ENCODE assay signal across 1 cellular context in the genomic region with DNA sequence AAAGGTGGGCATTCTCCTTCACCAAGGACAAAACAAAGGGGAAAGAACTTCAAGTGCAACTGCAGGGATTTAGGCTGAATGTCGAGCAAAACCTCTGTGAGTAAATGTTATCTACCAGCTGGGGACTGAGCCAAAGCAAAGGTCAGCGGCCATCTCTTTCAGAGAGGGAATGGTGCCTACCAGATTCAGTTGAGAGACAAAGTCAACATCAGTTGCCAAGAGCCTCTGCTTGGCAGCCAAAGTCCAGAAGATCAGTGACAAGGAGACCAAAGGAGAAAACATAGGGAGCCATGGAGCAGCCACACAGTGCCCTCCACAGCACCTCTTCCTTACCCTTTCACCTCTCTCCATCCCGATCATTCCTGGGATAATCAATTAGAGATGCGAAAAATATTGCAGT.
TF ChIP-seq lines count a peak whose summit lies in the region.

No MANE protein-coding gene starts in this region.

TF ChIP-seq in HepG2, 621 proteins besides CTCF, POLR2A, EP300 and RAD21 (continued from another document and continues in another):
- no peak for TF ChIP-seq MYC (CRISPR knock-in tag; IDR thresholded peaks at IDR 0.05; ENCODE audit: borderline replicate concordance)
- TF ChIP-seq ARNT (IDR thresholded peaks at IDR 0.05), result no peak
- TF ChIP-seq YY1 (IDR thresholded peaks at IDR 0.05; ENCODE audit: insufficient read depth, insufficient replicate concordance, low read depth, low read length), result peak; percentile 65
- no peak for TF ChIP-seq MIER3 (CRISPR knock-in tag; IDR thresholded peaks at IDR 0.05; ENCODE audit: borderline replicate concordance)
- TF ChIP-seq, protein P1, sequence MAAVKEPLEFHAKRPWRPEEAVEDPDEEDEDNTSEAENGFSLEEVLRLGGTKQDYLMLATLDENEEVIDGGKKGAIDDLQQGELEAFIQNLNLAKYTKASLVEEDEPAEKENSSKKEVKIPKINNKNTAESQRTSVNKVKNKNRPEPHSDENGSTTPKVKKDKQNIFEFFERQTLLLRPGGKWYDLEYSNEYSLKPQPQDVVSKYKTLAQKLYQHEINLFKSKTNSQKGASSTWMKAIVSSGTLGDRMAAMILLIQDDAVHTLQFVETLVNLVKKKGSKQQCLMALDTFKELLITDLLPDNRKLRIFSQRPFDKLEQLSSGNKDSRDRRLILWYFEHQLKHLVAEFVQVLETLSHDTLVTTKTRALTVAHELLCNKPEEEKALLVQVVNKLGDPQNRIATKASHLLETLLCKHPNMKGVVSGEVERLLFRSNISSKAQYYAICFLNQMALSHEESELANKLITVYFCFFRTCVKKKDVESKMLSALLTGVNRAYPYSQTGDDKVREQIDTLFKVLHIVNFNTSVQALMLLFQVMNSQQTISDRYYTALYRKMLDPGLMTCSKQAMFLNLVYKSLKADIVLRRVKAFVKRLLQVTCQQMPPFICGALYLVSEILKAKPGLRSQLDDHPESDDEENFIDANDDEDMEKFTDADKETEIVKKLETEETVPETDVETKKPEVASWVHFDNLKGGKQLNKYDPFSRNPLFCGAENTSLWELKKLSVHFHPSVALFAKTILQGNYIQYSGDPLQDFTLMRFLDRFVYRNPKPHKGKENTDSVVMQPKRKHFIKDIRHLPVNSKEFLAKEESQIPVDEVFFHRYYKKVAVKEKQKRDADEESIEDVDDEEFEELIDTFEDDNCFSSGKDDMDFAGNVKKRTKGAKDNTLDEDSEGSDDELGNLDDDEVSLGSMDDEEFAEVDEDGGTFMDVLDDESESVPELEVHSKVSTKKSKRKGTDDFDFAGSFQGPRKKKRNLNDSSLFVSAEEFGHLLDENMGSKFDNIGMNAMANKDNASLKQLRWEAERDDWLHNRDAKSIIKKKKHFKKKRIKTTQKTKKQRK (IDR thresholded peaks at IDR 0.05; ENCODE audit: low read length), result no peak
- TF ChIP-seq ZNF598 (CRISPR knock-in tag; IDR thresholded peaks at IDR 0.05; ENCODE audit: borderline replicate concordance), result no peak
- TF ChIP-seq, protein P2, sequence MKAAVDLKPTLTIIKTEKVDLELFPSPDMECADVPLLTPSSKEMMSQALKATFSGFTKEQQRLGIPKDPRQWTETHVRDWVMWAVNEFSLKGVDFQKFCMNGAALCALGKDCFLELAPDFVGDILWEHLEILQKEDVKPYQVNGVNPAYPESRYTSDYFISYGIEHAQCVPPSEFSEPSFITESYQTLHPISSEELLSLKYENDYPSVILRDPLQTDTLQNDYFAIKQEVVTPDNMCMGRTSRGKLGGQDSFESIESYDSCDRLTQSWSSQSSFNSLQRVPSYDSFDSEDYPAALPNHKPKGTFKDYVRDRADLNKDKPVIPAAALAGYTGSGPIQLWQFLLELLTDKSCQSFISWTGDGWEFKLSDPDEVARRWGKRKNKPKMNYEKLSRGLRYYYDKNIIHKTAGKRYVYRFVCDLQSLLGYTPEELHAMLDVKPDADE (CRISPR knock-in tag; IDR thresholded peaks at IDR 0.05), result no peak
- TF ChIP-seq, protein P3, sequence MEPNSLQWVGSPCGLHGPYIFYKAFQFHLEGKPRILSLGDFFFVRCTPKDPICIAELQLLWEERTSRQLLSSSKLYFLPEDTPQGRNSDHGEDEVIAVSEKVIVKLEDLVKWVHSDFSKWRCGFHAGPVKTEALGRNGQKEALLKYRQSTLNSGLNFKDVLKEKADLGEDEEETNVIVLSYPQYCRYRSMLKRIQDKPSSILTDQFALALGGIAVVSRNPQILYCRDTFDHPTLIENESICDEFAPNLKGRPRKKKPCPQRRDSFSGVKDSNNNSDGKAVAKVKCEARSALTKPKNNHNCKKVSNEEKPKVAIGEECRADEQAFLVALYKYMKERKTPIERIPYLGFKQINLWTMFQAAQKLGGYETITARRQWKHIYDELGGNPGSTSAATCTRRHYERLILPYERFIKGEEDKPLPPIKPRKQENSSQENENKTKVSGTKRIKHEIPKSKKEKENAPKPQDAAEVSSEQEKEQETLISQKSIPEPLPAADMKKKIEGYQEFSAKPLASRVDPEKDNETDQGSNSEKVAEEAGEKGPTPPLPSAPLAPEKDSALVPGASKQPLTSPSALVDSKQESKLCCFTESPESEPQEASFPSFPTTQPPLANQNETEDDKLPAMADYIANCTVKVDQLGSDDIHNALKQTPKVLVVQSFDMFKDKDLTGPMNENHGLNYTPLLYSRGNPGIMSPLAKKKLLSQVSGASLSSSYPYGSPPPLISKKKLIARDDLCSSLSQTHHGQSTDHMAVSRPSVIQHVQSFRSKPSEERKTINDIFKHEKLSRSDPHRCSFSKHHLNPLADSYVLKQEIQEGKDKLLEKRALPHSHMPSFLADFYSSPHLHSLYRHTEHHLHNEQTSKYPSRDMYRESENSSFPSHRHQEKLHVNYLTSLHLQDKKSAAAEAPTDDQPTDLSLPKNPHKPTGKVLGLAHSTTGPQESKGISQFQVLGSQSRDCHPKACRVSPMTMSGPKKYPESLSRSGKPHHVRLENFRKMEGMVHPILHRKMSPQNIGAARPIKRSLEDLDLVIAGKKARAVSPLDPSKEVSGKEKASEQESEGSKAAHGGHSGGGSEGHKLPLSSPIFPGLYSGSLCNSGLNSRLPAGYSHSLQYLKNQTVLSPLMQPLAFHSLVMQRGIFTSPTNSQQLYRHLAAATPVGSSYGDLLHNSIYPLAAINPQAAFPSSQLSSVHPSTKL (CRISPR knock-in tag; IDR thresholded peaks at IDR 0.05), result peak; percentile 84
- TF ChIP-seq ZNF501 (CRISPR knock-in tag; IDR thresholded peaks at IDR 0.05), result 0 out of 2 replicates have a peak, but pooled peaks have one; percentile 10
- TF ChIP-seq NFATC3 (CRISPR knock-in tag; IDR thresholded peaks at IDR 0.05), result no peak
- TF ChIP-seq SUZ12 (IDR thresholded peaks at IDR 0.05; ENCODE audit: low read depth, low read length), result no peak
- TF ChIP-seq, protein P4, sequence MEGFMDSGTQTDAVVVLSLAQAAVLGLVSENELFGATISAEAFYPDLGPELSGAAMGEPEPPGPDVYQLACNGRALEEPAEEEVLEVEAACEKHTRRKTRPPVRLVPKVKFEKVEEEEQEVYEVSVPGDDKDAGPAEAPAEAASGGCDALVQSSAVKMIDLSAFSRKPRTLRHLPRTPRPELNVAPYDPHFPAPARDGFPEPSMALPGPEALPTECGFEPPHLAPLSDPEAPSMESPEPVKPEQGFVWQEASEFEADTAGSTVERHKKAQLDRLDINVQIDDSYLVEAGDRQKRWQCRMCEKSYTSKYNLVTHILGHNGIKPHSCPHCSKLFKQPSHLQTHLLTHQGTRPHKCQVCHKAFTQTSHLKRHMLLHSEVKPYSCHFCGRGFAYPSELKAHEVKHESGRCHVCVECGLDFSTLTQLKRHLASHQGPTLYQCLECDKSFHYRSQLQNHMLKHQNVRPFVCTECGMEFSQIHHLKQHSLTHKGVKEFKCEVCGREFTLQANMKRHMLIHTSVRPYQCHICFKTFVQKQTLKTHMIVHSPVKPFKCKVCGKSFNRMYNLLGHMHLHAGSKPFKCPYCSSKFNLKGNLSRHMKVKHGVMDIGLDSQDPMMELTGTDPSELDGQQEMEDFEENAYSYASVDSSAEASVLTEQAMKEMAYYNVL (CRISPR knock-in tag; IDR thresholded peaks at IDR 0.05; ENCODE audit: borderline replicate concordance), result peak; percentile 46; the same call in 1 of the 2 replicates
- no peak for TF ChIP-seq ZNF496 (CRISPR knock-in tag; IDR thresholded peaks at IDR 0.05; ENCODE audit: insufficient replicate concordance)
- no peak for TF ChIP-seq ARID2 (CRISPR knock-in tag; IDR thresholded peaks at IDR 0.05; ENCODE audit: borderline replicate concordance)
- TF ChIP-seq ZNF451 (CRISPR knock-in tag; IDR thresholded peaks at IDR 0.05), result no peak
- TF ChIP-seq, protein P5, sequence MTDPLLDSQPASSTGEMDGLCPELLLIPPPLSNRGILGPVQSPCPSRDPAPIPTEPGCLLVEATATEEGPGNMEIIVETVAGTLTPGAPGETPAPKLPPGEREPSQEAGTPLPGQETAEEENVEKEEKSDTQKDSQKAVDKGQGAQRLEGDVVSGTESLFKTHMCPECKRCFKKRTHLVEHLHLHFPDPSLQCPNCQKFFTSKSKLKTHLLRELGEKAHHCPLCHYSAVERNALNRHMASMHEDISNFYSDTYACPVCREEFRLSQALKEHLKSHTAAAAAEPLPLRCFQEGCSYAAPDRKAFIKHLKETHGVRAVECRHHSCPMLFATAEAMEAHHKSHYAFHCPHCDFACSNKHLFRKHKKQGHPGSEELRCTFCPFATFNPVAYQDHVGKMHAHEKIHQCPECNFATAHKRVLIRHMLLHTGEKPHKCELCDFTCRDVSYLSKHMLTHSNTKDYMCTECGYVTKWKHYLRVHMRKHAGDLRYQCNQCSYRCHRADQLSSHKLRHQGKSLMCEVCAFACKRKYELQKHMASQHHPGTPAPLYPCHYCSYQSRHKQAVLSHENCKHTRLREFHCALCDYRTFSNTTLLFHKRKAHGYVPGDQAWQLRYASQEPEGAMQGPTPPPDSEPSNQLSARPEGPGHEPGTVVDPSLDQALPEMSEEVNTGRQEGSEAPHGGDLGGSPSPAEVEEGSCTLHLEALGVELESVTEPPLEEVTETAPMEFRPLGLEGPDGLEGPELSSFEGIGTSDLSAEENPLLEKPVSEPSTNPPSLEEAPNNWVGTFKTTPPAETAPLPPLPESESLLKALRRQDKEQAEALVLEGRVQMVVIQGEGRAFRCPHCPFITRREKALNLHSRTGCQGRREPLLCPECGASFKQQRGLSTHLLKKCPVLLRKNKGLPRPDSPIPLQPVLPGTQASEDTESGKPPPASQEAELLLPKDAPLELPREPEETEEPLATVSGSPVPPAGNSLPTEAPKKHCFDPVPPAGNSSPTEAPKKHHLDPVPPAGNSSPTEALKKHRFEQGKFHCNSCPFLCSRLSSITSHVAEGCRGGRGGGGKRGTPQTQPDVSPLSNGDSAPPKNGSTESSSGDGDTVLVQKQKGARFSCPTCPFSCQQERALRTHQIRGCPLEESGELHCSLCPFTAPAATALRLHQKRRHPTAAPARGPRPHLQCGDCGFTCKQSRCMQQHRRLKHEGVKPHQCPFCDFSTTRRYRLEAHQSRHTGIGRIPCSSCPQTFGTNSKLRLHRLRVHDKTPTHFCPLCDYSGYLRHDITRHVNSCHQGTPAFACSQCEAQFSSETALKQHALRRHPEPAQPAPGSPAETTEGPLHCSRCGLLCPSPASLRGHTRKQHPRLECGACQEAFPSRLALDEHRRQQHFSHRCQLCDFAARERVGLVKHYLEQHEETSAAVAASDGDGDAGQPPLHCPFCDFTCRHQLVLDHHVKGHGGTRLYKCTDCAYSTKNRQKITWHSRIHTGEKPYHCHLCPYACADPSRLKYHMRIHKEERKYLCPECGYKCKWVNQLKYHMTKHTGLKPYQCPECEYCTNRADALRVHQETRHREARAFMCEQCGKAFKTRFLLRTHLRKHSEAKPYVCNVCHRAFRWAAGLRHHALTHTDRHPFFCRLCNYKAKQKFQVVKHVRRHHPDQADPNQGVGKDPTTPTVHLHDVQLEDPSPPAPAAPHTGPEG (CRISPR knock-in tag; IDR thresholded peaks at IDR 0.05), result no peak
- TF ChIP-seq TCF12 (IDR thresholded peaks at IDR 0.05), result no peak
- 0 out of 2 replicates have a peak, but pooled peaks have one; percentile 54 for TF ChIP-seq TCF12 (CRISPR knock-in tag; IDR thresholded peaks at IDR 0.05)
- TF ChIP-seq, protein P6, sequence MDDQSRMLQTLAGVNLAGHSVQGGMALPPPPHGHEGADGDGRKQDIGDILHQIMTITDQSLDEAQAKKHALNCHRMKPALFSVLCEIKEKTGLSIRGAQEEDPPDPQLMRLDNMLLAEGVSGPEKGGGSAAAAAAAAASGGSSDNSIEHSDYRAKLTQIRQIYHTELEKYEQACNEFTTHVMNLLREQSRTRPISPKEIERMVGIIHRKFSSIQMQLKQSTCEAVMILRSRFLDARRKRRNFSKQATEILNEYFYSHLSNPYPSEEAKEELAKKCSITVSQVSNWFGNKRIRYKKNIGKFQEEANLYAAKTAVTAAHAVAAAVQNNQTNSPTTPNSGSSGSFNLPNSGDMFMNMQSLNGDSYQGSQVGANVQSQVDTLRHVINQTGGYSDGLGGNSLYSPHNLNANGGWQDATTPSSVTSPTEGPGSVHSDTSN (CRISPR knock-in tag; IDR thresholded peaks at IDR 0.05; ENCODE audit: borderline replicate concordance), result no peak
- TF ChIP-seq, protein P7, sequence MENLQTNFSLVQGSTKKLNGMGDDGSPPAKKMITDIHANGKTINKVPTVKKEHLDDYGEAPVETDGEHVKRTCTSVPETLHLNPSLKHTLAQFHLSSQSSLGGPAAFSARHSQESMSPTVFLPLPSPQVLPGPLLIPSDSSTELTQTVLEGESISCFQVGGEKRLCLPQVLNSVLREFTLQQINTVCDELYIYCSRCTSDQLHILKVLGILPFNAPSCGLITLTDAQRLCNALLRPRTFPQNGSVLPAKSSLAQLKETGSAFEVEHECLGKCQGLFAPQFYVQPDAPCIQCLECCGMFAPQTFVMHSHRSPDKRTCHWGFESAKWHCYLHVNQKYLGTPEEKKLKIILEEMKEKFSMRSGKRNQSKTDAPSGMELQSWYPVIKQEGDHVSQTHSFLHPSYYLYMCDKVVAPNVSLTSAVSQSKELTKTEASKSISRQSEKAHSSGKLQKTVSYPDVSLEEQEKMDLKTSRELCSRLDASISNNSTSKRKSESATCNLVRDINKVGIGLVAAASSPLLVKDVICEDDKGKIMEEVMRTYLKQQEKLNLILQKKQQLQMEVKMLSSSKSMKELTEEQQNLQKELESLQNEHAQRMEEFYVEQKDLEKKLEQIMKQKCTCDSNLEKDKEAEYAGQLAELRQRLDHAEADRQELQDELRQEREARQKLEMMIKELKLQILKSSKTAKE (CRISPR knock-in tag; IDR thresholded peaks at IDR 0.05; ENCODE audit: borderline replicate concordance), result no peak
- TF ChIP-seq, protein P8, sequence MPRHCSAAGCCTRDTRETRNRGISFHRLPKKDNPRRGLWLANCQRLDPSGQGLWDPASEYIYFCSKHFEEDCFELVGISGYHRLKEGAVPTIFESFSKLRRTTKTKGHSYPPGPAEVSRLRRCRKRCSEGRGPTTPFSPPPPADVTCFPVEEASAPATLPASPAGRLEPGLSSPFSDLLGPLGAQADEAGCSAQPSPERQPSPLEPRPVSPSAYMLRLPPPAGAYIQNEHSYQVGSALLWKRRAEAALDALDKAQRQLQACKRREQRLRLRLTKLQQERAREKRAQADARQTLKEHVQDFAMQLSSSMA (CRISPR knock-in tag; IDR thresholded peaks at IDR 0.05), result no peak
- no peak for TF ChIP-seq ZNF296 (CRISPR knock-in tag; conservative IDR thresholded peaks at IDR 0.05)
- no peak for TF ChIP-seq SATB2 (CRISPR knock-in tag; IDR thresholded peaks at IDR 0.05)
- TF ChIP-seq HOXA7 (CRISPR knock-in tag; IDR thresholded peaks at IDR 0.05), result no peak
- no peak for TF ChIP-seq SIX1 (CRISPR knock-in tag; IDR thresholded peaks at IDR 0.05; ENCODE audit: borderline replicate concordance)
- TF ChIP-seq KLF12 (CRISPR knock-in tag; IDR thresholded peaks at IDR 0.05; ENCODE audit: borderline replicate concordance), result no peak
- no peak for TF ChIP-seq SETDB1 (CRISPR knock-in tag; IDR thresholded peaks at IDR 0.05; ENCODE audit: borderline replicate concordance)
- no peak for TF ChIP-seq KLF11 (CRISPR knock-in tag; IDR thresholded peaks at IDR 0.05)
- TF ChIP-seq, protein P9, sequence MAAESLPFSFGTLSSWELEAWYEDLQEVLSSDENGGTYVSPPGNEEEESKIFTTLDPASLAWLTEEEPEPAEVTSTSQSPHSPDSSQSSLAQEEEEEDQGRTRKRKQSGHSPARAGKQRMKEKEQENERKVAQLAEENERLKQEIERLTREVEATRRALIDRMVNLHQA (CRISPR knock-in tag; IDR thresholded peaks at IDR 0.05), result no peak
- TF ChIP-seq, protein P10, sequence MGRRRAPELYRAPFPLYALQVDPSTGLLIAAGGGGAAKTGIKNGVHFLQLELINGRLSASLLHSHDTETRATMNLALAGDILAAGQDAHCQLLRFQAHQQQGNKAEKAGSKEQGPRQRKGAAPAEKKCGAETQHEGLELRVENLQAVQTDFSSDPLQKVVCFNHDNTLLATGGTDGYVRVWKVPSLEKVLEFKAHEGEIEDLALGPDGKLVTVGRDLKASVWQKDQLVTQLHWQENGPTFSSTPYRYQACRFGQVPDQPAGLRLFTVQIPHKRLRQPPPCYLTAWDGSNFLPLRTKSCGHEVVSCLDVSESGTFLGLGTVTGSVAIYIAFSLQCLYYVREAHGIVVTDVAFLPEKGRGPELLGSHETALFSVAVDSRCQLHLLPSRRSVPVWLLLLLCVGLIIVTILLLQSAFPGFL (CRISPR knock-in tag; IDR thresholded peaks at IDR 0.05), result no peak
- no peak for TF ChIP-seq ZNF224 (CRISPR knock-in tag; IDR thresholded peaks at IDR 0.05)
- TF ChIP-seq KAT7 (CRISPR knock-in tag; IDR thresholded peaks at IDR 0.05; ENCODE audit: borderline replicate concordance), result no peak
- no peak for TF ChIP-seq KLF9 (CRISPR knock-in tag; IDR thresholded peaks at IDR 0.05; ENCODE audit: low read depth)
